In the genomic region with DNA sequence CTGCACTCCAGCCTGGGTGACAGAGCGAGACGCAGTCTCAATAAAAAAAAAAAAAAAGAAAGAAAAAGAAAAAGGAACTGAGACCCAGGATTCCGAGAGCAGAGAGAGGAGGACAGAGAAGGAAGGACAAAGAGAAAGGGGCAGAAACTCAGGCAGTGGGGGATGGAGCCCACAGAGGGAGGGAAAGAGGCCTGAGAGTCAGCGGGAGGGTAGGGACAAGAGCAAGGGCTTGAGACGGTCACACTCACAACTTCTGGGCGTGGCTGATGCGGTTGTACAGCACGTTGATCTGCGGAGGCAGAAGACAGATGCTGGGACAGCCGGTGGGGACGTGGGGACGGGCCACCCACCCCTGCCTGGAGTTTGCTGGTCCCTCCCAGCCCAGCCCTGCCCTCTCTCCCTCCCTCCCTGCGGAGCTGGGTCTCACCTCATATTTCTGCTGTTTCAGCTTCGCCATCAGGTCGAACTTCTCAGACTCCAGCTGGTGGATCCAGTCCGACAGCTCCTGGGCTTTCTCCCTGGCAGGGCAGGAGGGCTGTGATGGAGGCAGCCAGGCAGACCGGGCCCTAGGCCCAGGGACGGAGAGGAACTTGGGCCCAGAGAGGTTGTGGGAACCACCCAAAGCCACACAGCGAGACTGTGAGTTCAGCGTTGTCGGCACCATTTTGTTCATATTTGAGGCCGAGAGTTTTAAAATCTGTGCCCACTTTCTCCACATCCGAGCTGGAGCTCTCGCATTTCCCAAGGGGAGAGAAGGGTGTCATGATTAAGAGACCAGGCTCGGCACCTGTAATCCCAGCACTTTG, we compare ENCODE assay signal across 1 cellular context.
TF ChIP-seq lines count a peak whose summit lies in the region.

No MANE protein-coding gene starts in this region.

TF ChIP-seq in H1, 55 proteins besides CTCF, POLR2A, EP300 and RAD21:
- TF ChIP-seq KDM1A (IDR thresholded peaks at IDR 0.05; ENCODE audit: borderline replicate concordance, low read length), result peak; percentile 50; the same call in 1 of the 2 replicates
- no peak for TF ChIP-seq FOSL1 (IDR thresholded peaks at IDR 0.05; ENCODE audit: insufficient read depth, low read depth, low read length)
